ENCODE assay signal across 9 cellular contexts in genomic region chr2:218859556-218859993, GRCh38. TPM values are rescaled to one million over a fixed set of nuclear protein-coding genes. Genes with fewer than 3 reads are reported as not detected.
DNase-seq lines count a peak whose midpoint lies in the region; ATAC-seq, FAIRE-seq and TF ChIP-seq lines count a peak whose summit lies in the region.
"Had no signal": no experiment of that assay in that cellular context is flagged by ENCODE, and none has a peak within 500 bp of the region (broad histone marks: within the 10 kb centered on the region; RNA-seq: fewer than 3 reads in every experiment).

WNT6 (plus strand) TSS chr2:218859805; CDS start chr2:218860038, 233 bp downstream.

- POLR2A ChIA-PET in CD8-positive, alpha-beta T cell (lab: Charles Lee), result no interaction called here

- 0% methylated on average over 1 to 11 of the region's 66 CpGs for WGBS in esophagus squamous epithelium, 2 donors
- WGBS in pancreas, 2 donors, result 1 to 2% methylated on average over 25 to 66 of the region's 66 CpGs

- no peak within 1 kb of the TSS for H3K27ac ChIP-seq in CD8-positive, alpha-beta T cell (ENCODE audit: low read depth, low read length)
- H3K27ac ChIP-seq in esophagus squamous epithelium (peak within 1 kb of the TSS in 2 of 4 donors; percentile 30 to 59), pancreas (no peak within 1 kb of the TSS)

- DNase-seq in CD8-positive, alpha-beta T cell, result no peak
- DNase-seq in NT2/D1 (ENCODE audit: low read depth, low spot score) (no peak), esophagus squamous epithelium (lab: John Stamatoyannopoulos, UW) (no peak), pancreas (peak in 2 of 6 donors; percentile 44 to 68), 8988T (no peak), dedifferentiated amniotic fluid mesenchymal stem cell (ENCODE audit: extremely low spot score) (no peak), DMS79 treated with DMSO at 0.1 percent for 48 hours (lab: John Stamatoyannopoulos, UW) (no peak), occipital lobe (lab: John Stamatoyannopoulos, UW) (no peak)

- TF ChIP-seq POLR2A in esophagus squamous epithelium (IDR thresholded peaks at IDR 0.05), result no peak

- no peaks in the 10 kb centered on the region for H3K36me3 Mint-ChIP-seq in CD8-positive, alpha-beta T cell

- H3K9me3 ChIP-seq in CD8-positive, alpha-beta T cell (ENCODE audit: low read length), result no peaks in the 10 kb centered on the region
- no peaks in the 10 kb centered on the region for H3K9me3 ChIP-seq in NT2/D1 (ENCODE audit: insufficient read depth, low read length)
- no peaks in the 10 kb centered on the region for H3K9me3 ChIP-seq in esophagus squamous epithelium
- H3K9me3 ChIP-seq in pancreas, result no peaks in the 10 kb centered on the region

- intact Hi-C loops in CD8-positive, alpha-beta T cell (cut with DNase I, micrococcal nuclease), result loop anchor here in 1 of 2 experiments (10.0 kb wide), 1 partner anchor 255 kb away; no protein-coding TSS in a partner anchor
- intact Hi-C loops in esophagus squamous epithelium (cut with DNase I) (no loop called here), pancreas (cut with DNase I) (no loop called here)

- no peaks in the 10 kb centered on the region for H3K36me3 ChIP-seq in CD8-positive, alpha-beta T cell (ENCODE audit: insufficient read depth, low read length)
- no peaks in the 10 kb centered on the region for H3K36me3 ChIP-seq in NT2/D1 (ENCODE audit: insufficient read depth, insufficient read length, low read length)
- no peaks in the 10 kb centered on the region for H3K36me3 ChIP-seq in esophagus squamous epithelium
- no peaks in the 10 kb centered on the region for H3K36me3 ChIP-seq in pancreas

- peak within 1 kb of the TSS; percentile 27 for H3K4me3 ChIP-seq in CD8-positive, alpha-beta T cell (ENCODE audit: low read depth, low read length)
- peak within 1 kb of the TSS; percentile 42 for H3K4me3 ChIP-seq in NT2/D1 (ENCODE audit: insufficient read length, low read depth)
- H3K4me3 ChIP-seq in esophagus squamous epithelium, result peak within 1 kb of the TSS; percentile 20 to 64 (median 40)
- H3K4me3 ChIP-seq in pancreas, result peak within 1 kb of the TSS in 3 of 4 donors; percentile 7 to 40 (median 18)

- peak within 1 kb of the TSS; percentile 79 for H3K9ac ChIP-seq in NT2/D1 (ENCODE audit: insufficient read length, low read depth)

- H3K4me3 Mint-ChIP-seq in CD8-positive, alpha-beta T cell, result peak within 1 kb of the TSS; percentile 66

- peaks cover 75% of the 10 kb centered on the region for H3K27me3 Mint-ChIP-seq in CD8-positive, alpha-beta T cell (ENCODE audit: low read depth)

- H3K4me1 ChIP-seq in CD8-positive, alpha-beta T cell (ENCODE audit: insufficient read depth, low read length), result peaks cover 26% of the 10 kb centered on the region
- H3K4me1 ChIP-seq in NT2/D1 (ENCODE audit: insufficient read depth, insufficient read length) (peaks cover 36% of the 10 kb centered on the region), esophagus squamous epithelium (peaks cover 15 to 33% (median 21%) of the 10 kb centered on the region in 3 donors), pancreas (peaks cover 0 to 2% (median 0%) of the 10 kb centered on the region in 3 donors)

- CTCF ChIA-PET in CD8-positive, alpha-beta T cell (lab: Charles Lee), result interaction anchor here (0.5 to 4.3 kb wide), 4 partner anchors 12 to 39 kb away, joined by 4 to 20 read pairs (median 6); no protein-coding TSS in a partner anchor

- no peak for FAIRE-seq in pancreas (lab: Jason Lieb, UNC)
- FAIRE-seq: endometrium had no signal

- H3K27me3 ChIP-seq in CD8-positive, alpha-beta T cell (ENCODE audit: insufficient read depth, low read length), result peaks cover 44% of the 10 kb centered on the region
- peaks cover 79% of the 10 kb centered on the region for H3K27me3 ChIP-seq in NT2/D1 (ENCODE audit: insufficient read depth, insufficient read length)
- H3K27me3 ChIP-seq in esophagus squamous epithelium, result peaks cover 23 to 100% (median 37%) of the 10 kb centered on the region in 4 donors
- peaks cover 0 to 12% (median 0%) of the 10 kb centered on the region in 4 donors for H3K27me3 ChIP-seq in pancreas

- H3K4me1 Mint-ChIP-seq in CD8-positive, alpha-beta T cell (ENCODE audit: low read depth), result peaks cover 22% of the 10 kb centered on the region

- peak; percentile 21 for ATAC-seq in CD8-positive, alpha-beta T cell
- peak in 2 of 4 donors; percentile 44 to 58 for ATAC-seq in pancreas

- TF ChIP-seq CTCF in CD8-positive, alpha-beta T cell (IDR thresholded peaks at IDR 0.05), result no peak
- TF ChIP-seq CTCF in esophagus squamous epithelium (IDR thresholded peaks at IDR 0.05) (no peak), pancreas (IDR thresholded peaks at IDR 0.05) (no peak)

- H3K27ac Mint-ChIP-seq in CD8-positive, alpha-beta T cell, result no peak within 1 kb of the TSS

- H3K9me3 Mint-ChIP-seq in CD8-positive, alpha-beta T cell, result no peaks in the 10 kb centered on the region

RNA-seq across cellular contexts. Expression of gene WNT6, which starts in this region (rescaled TPM):
- not detected for total RNA-seq in CD8-positive, alpha-beta T cell
- total RNA-seq in esophagus squamous epithelium (under 1 TPM in 2 of 4 donors, not detected in 2; 0.73 to 0.76 TPM), pancreas (under 1 TPM in 5 of 6 donors, not detected in 1; 0.09 to 0.53 (median 0.16) TPM), occipital lobe (not detected)
- 1 to 10 TPM in 1 of 2 donors, under 1 TPM in 1; 0.38 to 1.2 TPM for polyA plus RNA-seq in pancreas

Comparison
In these comparisons a context has a peak if more than half of its experiments do, and no peak if none do; other contexts are left out.
1. Peak in ATAC-seq and H3K4me3 ChIP-seq in CD8-positive, alpha-beta T cell; RNA of the gene not detected or under 1 TPM.